1 cellular context compared by ENCODE assay signal in the genomic region with DNA sequence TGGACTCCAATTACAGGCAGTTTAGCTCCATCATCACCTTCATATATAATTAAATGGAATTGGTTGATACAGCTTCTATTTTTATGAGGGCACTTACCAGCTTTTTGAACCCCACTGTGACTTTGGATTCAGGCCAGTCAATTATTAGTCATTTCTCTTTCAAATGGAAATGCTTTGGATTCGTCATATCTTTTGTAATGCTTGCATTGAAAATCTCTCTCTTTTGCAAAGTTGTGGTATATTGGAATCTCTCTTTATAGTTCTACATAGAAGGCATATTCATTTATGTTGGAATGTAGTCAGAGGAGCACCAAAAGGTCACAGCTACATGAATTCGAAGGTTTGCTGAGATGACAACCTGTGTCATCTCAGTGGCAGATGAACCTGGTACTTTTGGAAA.
TF ChIP-seq lines count a peak whose summit lies in the region.

No MANE protein-coding gene starts in this region.

TF ChIP-seq in GM23338, 12 proteins besides CTCF, POLR2A, EP300 and RAD21:
- TF ChIP-seq, protein P1, sequence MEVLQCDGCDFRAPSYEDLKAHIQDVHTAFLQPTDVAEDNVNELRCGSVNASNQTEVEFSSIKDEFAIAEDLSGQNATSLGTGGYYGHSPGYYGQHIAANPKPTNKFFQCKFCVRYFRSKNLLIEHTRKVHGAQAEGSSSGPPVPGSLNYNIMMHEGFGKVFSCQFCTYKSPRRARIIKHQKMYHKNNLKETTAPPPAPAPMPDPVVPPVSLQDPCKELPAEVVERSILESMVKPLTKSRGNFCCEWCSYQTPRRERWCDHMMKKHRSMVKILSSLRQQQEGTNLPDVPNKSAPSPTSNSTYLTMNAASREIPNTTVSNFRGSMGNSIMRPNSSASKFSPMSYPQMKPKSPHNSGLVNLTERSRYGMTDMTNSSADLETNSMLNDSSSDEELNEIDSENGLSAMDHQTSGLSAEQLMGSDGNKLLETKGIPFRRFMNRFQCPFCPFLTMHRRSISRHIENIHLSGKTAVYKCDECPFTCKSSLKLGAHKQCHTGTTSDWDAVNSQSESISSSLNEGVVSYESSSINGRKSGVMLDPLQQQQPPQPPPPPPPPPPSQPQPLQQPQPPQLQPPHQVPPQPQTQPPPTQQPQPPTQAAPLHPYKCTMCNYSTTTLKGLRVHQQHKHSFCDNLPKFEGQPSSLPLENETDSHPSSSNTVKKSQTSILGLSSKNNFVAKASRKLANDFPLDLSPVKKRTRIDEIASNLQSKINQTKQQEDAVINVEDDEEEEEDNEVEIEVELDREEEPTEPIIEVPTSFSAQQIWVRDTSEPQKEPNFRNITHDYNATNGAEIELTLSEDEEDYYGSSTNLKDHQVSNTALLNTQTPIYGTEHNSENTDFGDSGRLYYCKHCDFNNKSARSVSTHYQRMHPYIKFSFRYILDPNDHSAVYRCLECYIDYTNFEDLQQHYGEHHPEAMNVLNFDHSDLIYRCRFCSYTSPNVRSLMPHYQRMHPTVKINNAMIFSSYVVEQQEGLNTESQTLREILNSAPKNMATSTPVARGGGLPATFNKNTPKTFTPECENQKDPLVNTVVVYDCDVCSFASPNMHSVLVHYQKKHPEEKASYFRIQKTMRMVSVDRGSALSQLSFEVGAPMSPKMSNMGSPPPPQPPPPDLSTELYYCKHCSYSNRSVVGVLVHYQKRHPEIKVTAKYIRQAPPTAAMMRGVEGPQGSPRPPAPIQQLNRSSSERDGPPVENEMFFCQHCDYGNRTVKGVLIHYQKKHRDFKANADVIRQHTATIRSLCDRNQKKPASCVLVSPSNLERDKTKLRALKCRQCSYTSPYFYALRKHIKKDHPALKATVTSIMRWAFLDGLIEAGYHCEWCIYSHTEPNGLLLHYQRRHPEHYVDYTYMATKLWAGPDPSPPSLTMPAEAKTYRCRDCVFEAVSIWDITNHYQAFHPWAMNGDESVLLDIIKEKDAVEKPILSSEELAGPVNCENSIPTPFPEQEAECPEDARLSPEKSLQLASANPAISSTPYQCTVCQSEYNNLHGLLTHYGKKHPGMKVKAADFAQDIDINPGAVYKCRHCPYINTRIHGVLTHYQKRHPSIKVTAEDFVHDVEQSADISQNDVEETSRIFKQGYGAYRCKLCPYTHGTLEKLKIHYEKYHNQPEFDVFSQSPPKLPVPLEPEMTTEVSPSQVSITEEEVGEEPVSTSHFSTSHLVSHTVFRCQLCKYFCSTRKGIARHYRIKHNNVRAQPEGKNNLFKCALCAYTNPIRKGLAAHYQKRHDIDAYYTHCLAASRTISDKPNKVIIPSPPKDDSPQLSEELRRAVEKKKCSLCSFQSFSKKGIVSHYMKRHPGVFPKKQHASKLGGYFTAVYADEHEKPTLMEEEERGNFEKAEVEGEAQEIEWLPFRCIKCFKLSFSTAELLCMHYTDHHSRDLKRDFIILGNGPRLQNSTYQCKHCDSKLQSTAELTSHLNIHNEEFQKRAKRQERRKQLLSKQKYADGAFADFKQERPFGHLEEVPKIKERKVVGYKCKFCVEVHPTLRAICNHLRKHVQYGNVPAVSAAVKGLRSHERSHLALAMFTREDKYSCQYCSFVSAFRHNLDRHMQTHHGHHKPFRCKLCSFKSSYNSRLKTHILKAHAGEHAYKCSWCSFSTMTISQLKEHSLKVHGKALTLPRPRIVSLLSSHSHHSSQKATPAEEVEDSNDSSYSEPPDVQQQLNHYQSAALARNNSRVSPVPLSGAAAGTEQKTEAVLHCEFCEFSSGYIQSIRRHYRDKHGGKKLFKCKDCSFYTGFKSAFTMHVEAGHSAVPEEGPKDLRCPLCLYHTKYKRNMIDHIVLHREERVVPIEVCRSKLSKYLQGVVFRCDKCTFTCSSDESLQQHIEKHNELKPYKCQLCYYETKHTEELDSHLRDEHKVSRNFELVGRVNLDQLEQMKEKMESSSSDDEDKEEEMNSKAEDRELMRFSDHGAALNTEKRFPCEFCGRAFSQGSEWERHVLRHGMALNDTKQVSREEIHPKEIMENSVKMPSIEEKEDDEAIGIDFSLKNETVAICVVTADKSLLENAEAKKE (CRISPR knock-in tag; IDR thresholded peaks at IDR 0.05): no peak
- TF ChIP-seq, protein P2, sequence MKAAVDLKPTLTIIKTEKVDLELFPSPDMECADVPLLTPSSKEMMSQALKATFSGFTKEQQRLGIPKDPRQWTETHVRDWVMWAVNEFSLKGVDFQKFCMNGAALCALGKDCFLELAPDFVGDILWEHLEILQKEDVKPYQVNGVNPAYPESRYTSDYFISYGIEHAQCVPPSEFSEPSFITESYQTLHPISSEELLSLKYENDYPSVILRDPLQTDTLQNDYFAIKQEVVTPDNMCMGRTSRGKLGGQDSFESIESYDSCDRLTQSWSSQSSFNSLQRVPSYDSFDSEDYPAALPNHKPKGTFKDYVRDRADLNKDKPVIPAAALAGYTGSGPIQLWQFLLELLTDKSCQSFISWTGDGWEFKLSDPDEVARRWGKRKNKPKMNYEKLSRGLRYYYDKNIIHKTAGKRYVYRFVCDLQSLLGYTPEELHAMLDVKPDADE (IDR thresholded peaks at IDR 0.05): no peak
- TF ChIP-seq JUNB (IDR thresholded peaks at IDR 0.05; ENCODE audit: unreplicated experiment): no peak
- TF ChIP-seq EZH2 (IDR thresholded peaks at IDR 0.05; ENCODE audit: low read depth, unreplicated experiment): no peak
- TF ChIP-seq NANOG (IDR thresholded peaks at IDR 0.05; ENCODE audit: borderline replicate concordance): no peak
- no peak for TF ChIP-seq STAT1 (IDR thresholded peaks at IDR 0.05; ENCODE audit: unreplicated experiment)
- no peak for TF ChIP-seq ZNF331 (CRISPR knock-in tag; IDR thresholded peaks at IDR 0.05; ENCODE audit: low read depth)
- no peak for TF ChIP-seq ZNF114 (CRISPR knock-in tag; IDR thresholded peaks at IDR 0.05)
- no peak for TF ChIP-seq CREB1 (CRISPR knock-in tag; IDR thresholded peaks at IDR 0.05; ENCODE audit: low read depth)
- TF ChIP-seq EZH2phosphoT487 (IDR thresholded peaks at IDR 0.05; ENCODE audit: unreplicated experiment): no peak
- TF ChIP-seq, protein P3, sequence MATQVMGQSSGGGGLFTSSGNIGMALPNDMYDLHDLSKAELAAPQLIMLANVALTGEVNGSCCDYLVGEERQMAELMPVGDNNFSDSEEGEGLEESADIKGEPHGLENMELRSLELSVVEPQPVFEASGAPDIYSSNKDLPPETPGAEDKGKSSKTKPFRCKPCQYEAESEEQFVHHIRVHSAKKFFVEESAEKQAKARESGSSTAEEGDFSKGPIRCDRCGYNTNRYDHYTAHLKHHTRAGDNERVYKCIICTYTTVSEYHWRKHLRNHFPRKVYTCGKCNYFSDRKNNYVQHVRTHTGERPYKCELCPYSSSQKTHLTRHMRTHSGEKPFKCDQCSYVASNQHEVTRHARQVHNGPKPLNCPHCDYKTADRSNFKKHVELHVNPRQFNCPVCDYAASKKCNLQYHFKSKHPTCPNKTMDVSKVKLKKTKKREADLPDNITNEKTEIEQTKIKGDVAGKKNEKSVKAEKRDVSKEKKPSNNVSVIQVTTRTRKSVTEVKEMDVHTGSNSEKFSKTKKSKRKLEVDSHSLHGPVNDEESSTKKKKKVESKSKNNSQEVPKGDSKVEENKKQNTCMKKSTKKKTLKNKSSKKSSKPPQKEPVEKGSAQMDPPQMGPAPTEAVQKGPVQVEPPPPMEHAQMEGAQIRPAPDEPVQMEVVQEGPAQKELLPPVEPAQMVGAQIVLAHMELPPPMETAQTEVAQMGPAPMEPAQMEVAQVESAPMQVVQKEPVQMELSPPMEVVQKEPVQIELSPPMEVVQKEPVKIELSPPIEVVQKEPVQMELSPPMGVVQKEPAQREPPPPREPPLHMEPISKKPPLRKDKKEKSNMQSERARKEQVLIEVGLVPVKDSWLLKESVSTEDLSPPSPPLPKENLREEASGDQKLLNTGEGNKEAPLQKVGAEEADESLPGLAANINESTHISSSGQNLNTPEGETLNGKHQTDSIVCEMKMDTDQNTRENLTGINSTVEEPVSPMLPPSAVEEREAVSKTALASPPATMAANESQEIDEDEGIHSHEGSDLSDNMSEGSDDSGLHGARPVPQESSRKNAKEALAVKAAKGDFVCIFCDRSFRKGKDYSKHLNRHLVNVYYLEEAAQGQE (IDR thresholded peaks at IDR 0.05; ENCODE audit: unreplicated experiment): no peak
- TF ChIP-seq POLR2AphosphoS5 (IDR thresholded peaks at IDR 0.05; ENCODE audit: low read depth): no peak
